ENCODE assay signal across 8 cellular contexts in genomic region chr2:218711550-218711929, GRCh38. TPM values are rescaled to one million over a fixed set of nuclear protein-coding genes. Genes with fewer than 3 reads are reported as not detected.
A peak's percentile ranks its signal among the peaks of the same experiment; 100 is the strongest.
DNase-seq lines count a peak whose midpoint lies in the region; ATAC-seq and TF ChIP-seq lines count a peak whose summit lies in the region.

No MANE protein-coding gene starts in this region.

- H3K27me3 ChIP-seq in CD4-positive, CD25-positive, alpha-beta regulatory T cell (ENCODE audit: control insufficient read depth, insufficient read depth, low read length): no peaks in the 10 kb centered on the region
- no peaks in the 10 kb centered on the region for H3K27me3 ChIP-seq in muscle layer of colon (ENCODE audit: control insufficient read depth in 1 of 2, insufficient read depth in 2 of 2, low read length in 2 of 2)

- ATAC-seq in CD4-positive, CD25-positive, alpha-beta regulatory T cell (ENCODE audit: low read depth in 2 of 2): no peak
- ATAC-seq in mucosa of descending colon: no peak
- ATAC-seq in left colon: no peak

- H3K27ac ChIP-seq in CD4-positive, CD25-positive, alpha-beta regulatory T cell (ENCODE audit: insufficient read depth, low read length, poor library complexity, severe bottlenecking): peak overlapping the region; percentile 82
- H3K27ac ChIP-seq in KOPT-K1 (ENCODE audit: low read depth, low read length, poor library complexity, severe bottlenecking) (peak overlapping the region; percentile 62), muscle layer of colon (ENCODE audit: low read depth, low read length) (peak overlapping the region; percentile 65)

- H3K9me3 Mint-ChIP-seq in CD4-positive, CD25-positive, alpha-beta regulatory T cell: no peaks in the 10 kb centered on the region
- H3K9me3 Mint-ChIP-seq in chondrocyte (ENCODE audit: low read depth): no peaks in the 10 kb centered on the region

- peak overlapping the region; percentile 94 to 97 (median 96) for H3K4me3 Mint-ChIP-seq in CD4-positive, CD25-positive, alpha-beta regulatory T cell
- H3K4me3 Mint-ChIP-seq in chondrocyte (ENCODE audit: unreplicated experiment): peak overlapping the region; percentile 98

- H3K36me3 Mint-ChIP-seq in CD4-positive, CD25-positive, alpha-beta regulatory T cell: peaks cover 7% of the 10 kb centered on the region
- H3K36me3 Mint-ChIP-seq in chondrocyte (ENCODE audit: low read depth): peaks cover 2% of the 10 kb centered on the region

- peak overlapping the region; percentile 88 for H3K4me3 ChIP-seq in CD4-positive, CD25-positive, alpha-beta regulatory T cell (ENCODE audit: low read depth, low read length)
- H3K4me3 ChIP-seq in muscle layer of colon (ENCODE audit: low read depth in 1 of 2, low read length in 2 of 2) (peak overlapping the region; percentile 33 to 76), mucosa of descending colon (no peak overlapping the region)

- H3K4me1 ChIP-seq in CD4-positive, CD25-positive, alpha-beta regulatory T cell (ENCODE audit: control insufficient read depth, insufficient read depth, low read length, poor library complexity, severe bottlenecking): peaks cover 14% of the 10 kb centered on the region
- peaks cover 9% of the 10 kb centered on the region for H3K4me1 ChIP-seq in muscle layer of colon (ENCODE audit: insufficient read depth, low read length)
- peaks cover 3% of the 10 kb centered on the region for H3K4me1 ChIP-seq in mucosa of descending colon (ENCODE audit: low read depth)

- H3K9ac ChIP-seq in muscle layer of colon (ENCODE audit: low read length): peak overlapping the region; percentile 63

- peak overlapping the region in 2 of 3 donors; percentile 83 to 98 for H3K27ac Mint-ChIP-seq in CD4-positive, CD25-positive, alpha-beta regulatory T cell
- peak overlapping the region; percentile 98 for H3K27ac Mint-ChIP-seq in chondrocyte (ENCODE audit: unreplicated experiment)

- H3K36me3 ChIP-seq in CD4-positive, CD25-positive, alpha-beta regulatory T cell (ENCODE audit: control insufficient read depth, insufficient read depth, low read length): peaks cover 2% of the 10 kb centered on the region
- H3K36me3 ChIP-seq in KOPT-K1 (ENCODE audit: insufficient read depth, low read length) (peaks cover 12% of the 10 kb centered on the region; the same call in 1 of the 2 replicates), muscle layer of colon (ENCODE audit: insufficient read depth, low read length) (no peaks in the 10 kb centered on the region), mucosa of descending colon (ENCODE audit: low read depth) (no peaks in the 10 kb centered on the region)

- intact Hi-C loops in mucosa of descending colon (cut with DNase I, micrococcal nuclease): loop anchor here in 1 of 2 donors (5.0 kb wide), 1 partner anchor 136 kb away; no protein-coding TSS in a partner anchor
- intact Hi-C loops in left colon (cut with DNase I, micrococcal nuclease): no loop called here

- DNase-seq in CD4-positive, CD25-positive, alpha-beta regulatory T cell: peak in 1 of 3 donors; percentile 33
- DNase-seq in chondrocyte (ENCODE audit: low spot score) (no peak), mucosa of descending colon (no peak), left colon (no peak), UCSD-AML1 (lab: John Stamatoyannopoulos, UW; ENCODE audit: unreplicated experiment) (no peak), SW480 (ENCODE audit: low spot score) (no peak)

- peaks cover 5 to 29% (median 16%) of the 10 kb centered on the region in 4 donors for H3K4me1 Mint-ChIP-seq in CD4-positive, CD25-positive, alpha-beta regulatory T cell
- H3K4me1 Mint-ChIP-seq in chondrocyte (ENCODE audit: low read depth): peaks cover 10% of the 10 kb centered on the region

- no peaks in the 10 kb centered on the region for H3K9me3 ChIP-seq in CD4-positive, CD25-positive, alpha-beta regulatory T cell (ENCODE audit: control insufficient read depth in 2 of 2, low read length in 2 of 2)
- H3K9me3 ChIP-seq in KOPT-K1 (ENCODE audit: insufficient read depth, low read length, poor library complexity, severe bottlenecking) (no peaks in the 10 kb centered on the region), muscle layer of colon (ENCODE audit: low read length) (no peaks in the 10 kb centered on the region), mucosa of descending colon (no peaks in the 10 kb centered on the region)

- H3K27me3 Mint-ChIP-seq in CD4-positive, CD25-positive, alpha-beta regulatory T cell: no peaks in the 10 kb centered on the region
- no peaks in the 10 kb centered on the region for H3K27me3 Mint-ChIP-seq in chondrocyte (ENCODE audit: low read depth)

- no peak for TF ChIP-seq CTCF in chondrocyte (IDR thresholded peaks at IDR 0.05)
- no peak for TF ChIP-seq CTCF in mucosa of descending colon (IDR thresholded peaks at IDR 0.05)

RNA-seq across cellular contexts. Expression of gene TTLL4, which starts 0.9 kb away (rescaled TPM):
- total RNA-seq in CD4-positive, CD25-positive, alpha-beta regulatory T cell: 19.0 TPM
- polyA plus RNA-seq in CD4-positive, CD25-positive, alpha-beta regulatory T cell: 1 to 10 TPM; 4.1 to 6.7 (median 4.8) TPM
- total RNA-seq in chondrocyte (20.3 to 21.3 TPM (median 20.7 TPM) in 3 replicates), mucosa of descending colon (10 to 100 TPM; 21.0 to 30.1 (median 23.8) TPM), left colon (10 to 100 TPM; 17.6 to 25.4 TPM)

RNA-seq across cellular contexts. Expression of gene STK36, which starts 39.7 kb away (rescaled TPM):
- total RNA-seq in CD4-positive, CD25-positive, alpha-beta regulatory T cell: 10.5 TPM
- 1 to 10 TPM; 1.8 to 3.7 (median 2.6) TPM for polyA plus RNA-seq in CD4-positive, CD25-positive, alpha-beta regulatory T cell
- 42.1 to 63.2 TPM (median 42.7 TPM) in 3 replicates for total RNA-seq in chondrocyte
- total RNA-seq in mucosa of descending colon: 10 to 100 TPM; 24.6 to 48.5 (median 35.1) TPM
- total RNA-seq in left colon: 10 to 100 TPM; 21.3 to 25.6 TPM

RNA-seq across cellular contexts. Expression of gene RNF25, which starts 39.7 kb away (rescaled TPM):
- 19.5 TPM for total RNA-seq in CD4-positive, CD25-positive, alpha-beta regulatory T cell
- 10 to 100 TPM; 20.0 to 25.6 (median 22.7) TPM for polyA plus RNA-seq in CD4-positive, CD25-positive, alpha-beta regulatory T cell
- total RNA-seq in chondrocyte (30.4 to 35.4 TPM (median 33.4 TPM) in 3 replicates), mucosa of descending colon (10 to 100 TPM; 11.5 to 21.2 (median 15.5) TPM), left colon (10 to 100 TPM; 14.6 to 14.9 TPM)

RNA-seq across cellular contexts. Expression of gene BCS1L, which starts 52.1 kb away (rescaled TPM):
- 25.3 TPM for total RNA-seq in CD4-positive, CD25-positive, alpha-beta regulatory T cell
- 10 to 100 TPM; 11.7 to 15.3 (median 14.3) TPM for polyA plus RNA-seq in CD4-positive, CD25-positive, alpha-beta regulatory T cell
- total RNA-seq in chondrocyte: 24.5 to 44.9 TPM (median 30.0 TPM) in 3 replicates
- total RNA-seq in mucosa of descending colon: 10 to 100 TPM; 32.9 to 54.0 (median 39.8) TPM
- 10 to 100 TPM; 29.5 to 30.2 TPM for total RNA-seq in left colon

RNA-seq across cellular contexts. Expression of gene ZNF142, which starts 52.1 kb away (rescaled TPM):
- 48.8 TPM for total RNA-seq in CD4-positive, CD25-positive, alpha-beta regulatory T cell
- polyA plus RNA-seq in CD4-positive, CD25-positive, alpha-beta regulatory T cell: 1 to 10 TPM; 5.6 to 8.7 (median 6.4) TPM
- total RNA-seq in chondrocyte: 26.5 to 34.3 TPM (median 26.6 TPM) in 3 replicates
- total RNA-seq in mucosa of descending colon: 10 to 100 TPM; 16.4 to 25.0 (median 19.7) TPM
- 10 to 100 TPM; 17.9 to 19.5 TPM for total RNA-seq in left colon
